25 cellular contexts compared by ENCODE assay signal in the genomic region with DNA sequence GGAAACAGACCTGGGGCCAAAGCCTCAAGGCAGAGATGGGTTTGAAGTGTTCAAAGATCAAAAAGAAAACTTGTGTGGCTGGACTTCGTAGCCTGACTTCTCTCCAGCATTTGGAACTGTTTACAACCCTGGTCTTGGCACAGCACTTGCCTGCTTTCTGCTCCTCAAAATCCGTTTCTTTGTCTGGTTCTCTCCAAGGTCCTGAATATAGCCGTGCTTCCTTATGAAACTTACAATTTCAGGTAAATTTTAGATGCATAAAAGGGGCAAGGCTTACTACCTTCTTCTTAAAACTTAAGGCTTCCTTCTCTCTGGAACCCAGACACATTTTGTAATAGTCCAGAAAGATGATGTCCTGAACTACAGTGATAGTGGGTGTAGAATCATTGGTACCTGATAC. TPM values are rescaled to one million over a fixed set of nuclear protein-coding genes. Genes with fewer than 3 reads are reported as not detected.
A peak's percentile ranks its signal among the peaks of the same experiment; 100 is the strongest.
DNase-seq lines count a peak whose midpoint lies in the region; ATAC-seq, FAIRE-seq and TF ChIP-seq lines count a peak whose summit lies in the region.
"Had no signal": no experiment of that assay in that cellular context is flagged by ENCODE, and none has a peak within 500 bp of the region (broad histone marks: within the 10 kb centered on the region; RNA-seq: fewer than 3 reads in every experiment).

No MANE protein-coding gene starts in this region.

- no peak for FAIRE-seq in K562 (lab: Jason Lieb, UNC)
- FAIRE-seq: GM12891, GM18507 had no signal

- TF ChIP-seq CTCF in GM23338 (conservative IDR thresholded peaks at IDR 0.05; ENCODE audit: low read depth in 2 of 2) = no peak
- TF ChIP-seq CTCF in K562 (IDR thresholded peaks at IDR 0.05 in 2 of 3, conservative IDR thresholded peaks at IDR 0.05 in 1 of 3; ENCODE audit: insufficient read depth in 2 of 3, low read depth in 1 of 3, low read length in 3 of 3) = no peak
- TF ChIP-seq CTCF in neural progenitor cell (IDR thresholded peaks at IDR 0.05) = no peak

- POLR2A ChIA-PET in K562 (lab: Yijun Ruan, JAX) = no interaction called here
- POLR2A ChIA-PET in CD8-positive, alpha-beta memory T cell (lab: Charles Lee) = no interaction called here

- H3K4me3 ChIP-seq in GM23338 (no peak overlapping the region), K562 (no peak overlapping the region), neural progenitor cell (no peak overlapping the region)
- no peak overlapping the region for H3K4me3 ChIP-seq in CD8-positive, alpha-beta memory T cell (ENCODE audit: low read length)
- H3K4me3 ChIP-seq: BLaER1 treated with 17β-estradiol and CSF1 and Interleukin-3, amounts not matched to agents 10 nM and 100 nM; GM23248; MG63; Peyer's patch; SJSA1 had no signal

- in situ Hi-C loops in K562 (cut with MboI) = loop anchor here (25.0 kb wide), 1 partner anchor 1494 kb away; no protein-coding TSS in a partner anchor

- peaks cover 5% of the 10 kb centered on the region; the same call in 1 of the 2 replicates for H3K9me2 ChIP-seq in GM23338 (ENCODE audit: insufficient read depth)

- no peaks in the 10 kb centered on the region for H3K9me1 ChIP-seq in K562 (ENCODE audit: control insufficient read depth, insufficient read depth, low read length)

- intact Hi-C loops in K562 (cut with micrococcal nuclease) = no loop called here

- CTCF ChIA-PET in K562 (lab: Yijun Ruan, JAX; ENCODE audit: low intra/inter-chr PET ratio) = no interaction called here
- CTCF ChIA-PET in CD8-positive, alpha-beta memory T cell (lab: Charles Lee) = no interaction called here

- no peak for TF ChIP-seq POLR2A in K562 (conservative IDR thresholded peaks at IDR 0.05)

- H3K4me1 ChIP-seq in GM23338 (ENCODE audit: insufficient read depth) (no peaks in the 10 kb centered on the region), K562 (replicated peaks in 1 of 2; ENCODE audit: control insufficient read depth in 2 of 2, insufficient read depth in 2 of 2, low read length in 2 of 2) (no peaks in the 10 kb centered on the region; a peak in 1 of 5 replicates), neural progenitor cell (no peaks in the 10 kb centered on the region)
- H3K4me1 ChIP-seq in CD8-positive, alpha-beta memory T cell (ENCODE audit: insufficient read depth, low read length) = no peaks in the 10 kb centered on the region
- H3K4me1 ChIP-seq: Peyer's patch, SJSA1 had no signal

- H3K4me3 Mint-ChIP-seq in GM23338 (no peak overlapping the region), neural progenitor cell (no peak overlapping the region)
- no peak overlapping the region for H3K4me3 Mint-ChIP-seq in CD8-positive, alpha-beta memory T cell
- H3K4me3 Mint-ChIP-seq: CD4-positive, alpha-beta memory T cell; IgD-negative memory B cell had no signal

- no peak for TF ChIP-seq RAD21 in K562 (CRISPR knock-in tag; conservative IDR thresholded peaks at IDR 0.05 in 1 of 2, IDR thresholded peaks at IDR 0.05 in 1 of 2)

- H3K27ac Mint-ChIP-seq in GM23338 (no peak overlapping the region), neural progenitor cell (no peak overlapping the region)
- H3K27ac Mint-ChIP-seq in CD8-positive, alpha-beta memory T cell = no peak overlapping the region
- H3K27ac Mint-ChIP-seq: CD4-positive, alpha-beta memory T cell; IgD-negative memory B cell had no signal

- DNase-seq in GM23338 (ENCODE audit: low spot score) (peak; percentile 34), NCI-H226 (peak; percentile 16), K562 (ENCODE audit: extremely low read depth in 1 of 4, low spot score in 3 of 4) (no peak), neural progenitor cell (ENCODE audit: low spot score) (peak; percentile 18), NCI-H524 (lab: John Stamatoyannopoulos, UW) (no peak)
- DNase-seq in CD8-positive, alpha-beta memory T cell = no peak
- DNase-seq: CD4-positive, alpha-beta memory T cell; DND-41; GM23248; HCEC 1CT; Kasumi-1; MG63; NCI-H1048; NCI-H1436 treated with DMSO at 0.1 percent for 48 hours; NCI-H1930; NCI-H510A; NCI-H748 treated with DMSO at 0.1 percent for 48 hours; NK-92 treated with Interleukin-12 subunit alpha and Interleukin-12 subunit beta, amount 100 ng/mL, for 24 hours; Peyer's patch had no signal

- no peaks in the 10 kb centered on the region for H3K9me3 Mint-ChIP-seq in GM23338
- no peaks in the 10 kb centered on the region for H3K9me3 Mint-ChIP-seq in neural progenitor cell
- H3K9me3 Mint-ChIP-seq in CD8-positive, alpha-beta memory T cell = no peaks in the 10 kb centered on the region

- H3K27ac ChIP-seq in GM23338 (ENCODE audit: low read depth) (no peak overlapping the region), K562 (ENCODE audit: extremely low read depth, low read depth, low read length) (no peak overlapping the region), neural progenitor cell (no peak overlapping the region)
- no peak overlapping the region for H3K27ac ChIP-seq in CD8-positive, alpha-beta memory T cell (ENCODE audit: low read depth, low read length)
- H3K27ac ChIP-seq: BLaER1 treated with 17β-estradiol and CSF1 and Interleukin-3, amounts not matched to agents 10 nM and 100 nM; GM23248; Peyer's patch; SJSA1 had no signal

- no peak for TF ChIP-seq EP300 in K562 (IDR thresholded peaks at IDR 0.05; ENCODE audit: low read length)

- H3K9ac ChIP-seq in K562 (ENCODE audit: insufficient read depth in 1 of 2, low read depth in 2 of 2, low read length in 2 of 2) (no peak overlapping the region), neural progenitor cell (no peak overlapping the region)
- H3K9ac ChIP-seq: BLaER1 treated with 17β-estradiol and CSF1 and Interleukin-3, amounts not matched to agents 10 nM and 100 nM; GM23248 had no signal

- H3K79me2 ChIP-seq in GM23338 (replicated peaks; ENCODE audit: insufficient read depth) (no peaks in the 10 kb centered on the region), K562 (ENCODE audit: control insufficient read depth, insufficient read depth, low read length) (no peaks in the 10 kb centered on the region), neural progenitor cell (ENCODE audit: low read depth) (no peaks in the 10 kb centered on the region)

- BruUV-seq in K562 (replicated peaks; lab: Mats Ljungman, UMichigan) = no TSS peak

- H4K20me1 ChIP-seq in GM23338 (replicated peaks; ENCODE audit: insufficient read depth) = no peaks in the 10 kb centered on the region
- H4K20me1 ChIP-seq in K562 (replicated peaks; ENCODE audit: control insufficient read depth, insufficient read depth, low read length) = no peaks in the 10 kb centered on the region
- no peaks in the 10 kb centered on the region for H4K20me1 ChIP-seq in neural progenitor cell (ENCODE audit: low read depth)
- H4K20me1 ChIP-seq: BLaER1 treated with 17β-estradiol and CSF1 and Interleukin-3, amounts not matched to agents 10 nM and 100 nM had no signal

- H2AFZ ChIP-seq in GM23338 (no peak overlapping the region), K562 (ENCODE audit: low read depth, low read length) (no peak overlapping the region), neural progenitor cell (replicated peaks) (no peak overlapping the region)
- H2AFZ ChIP-seq: GM23248 had no signal

- ATAC-seq in GM23338 (no peak), K562 (no peak), HG03025 (IDR thresholded peaks at IDR 0.05; ENCODE audit: low FRiP score, unreplicated experiment) (no peak)

- H3K27me3 ChIP-seq in GM23338 (ENCODE audit: insufficient read depth) = no peaks in the 10 kb centered on the region
- H3K27me3 ChIP-seq in K562 (ENCODE audit: control insufficient read depth in 2 of 2, insufficient read depth in 2 of 2, low read length in 2 of 2) = no peaks in the 10 kb centered on the region
- H3K27me3 ChIP-seq in neural progenitor cell = no peaks in the 10 kb centered on the region
- no peaks in the 10 kb centered on the region for H3K27me3 ChIP-seq in CD8-positive, alpha-beta memory T cell (ENCODE audit: insufficient read depth, low read length, poor library complexity, severe bottlenecking)
- H3K27me3 ChIP-seq: BLaER1 treated with 17β-estradiol and CSF1 and Interleukin-3, amounts not matched to agents 10 nM and 100 nM; MG63; Peyer's patch; SJSA1 had no signal

- H3K27me3 Mint-ChIP-seq in GM23338 (ENCODE audit: insufficient read depth, low read depth, poor library complexity) = peaks cover 2% of the 10 kb centered on the region
- H3K27me3 Mint-ChIP-seq in neural progenitor cell (ENCODE audit: insufficient read depth, low read depth) = peaks cover 2% of the 10 kb centered on the region
- peaks cover 1 to 4% of the 10 kb centered on the region in 2 donors for H3K27me3 Mint-ChIP-seq in CD8-positive, alpha-beta memory T cell

- H3K4me1 Mint-ChIP-seq in GM23338 (peaks cover 4% of the 10 kb centered on the region; the same call in 2 of the 3 replicates), neural progenitor cell (no peaks in the 10 kb centered on the region)
- no peaks in the 10 kb centered on the region for H3K4me1 Mint-ChIP-seq in CD8-positive, alpha-beta memory T cell
- H3K4me1 Mint-ChIP-seq: CD4-positive, alpha-beta memory T cell; IgD-negative memory B cell had no signal

- H3F3A ChIP-seq in GM23338 (replicated peaks; ENCODE audit: low read depth) = no peaks in the 10 kb centered on the region
- H3F3A ChIP-seq in neural progenitor cell (ENCODE audit: low read depth) = no peaks in the 10 kb centered on the region

- H3K9me3 ChIP-seq in K562 (replicated peaks; ENCODE audit: control insufficient read depth, insufficient read depth, low read depth, low read length) (no peaks in the 10 kb centered on the region), neural progenitor cell (ENCODE audit: low read depth) (no peaks in the 10 kb centered on the region)
- H3K9me3 ChIP-seq in CD8-positive, alpha-beta memory T cell (ENCODE audit: low read length) = no peaks in the 10 kb centered on the region
- H3K9me3 ChIP-seq: BLaER1 treated with 17β-estradiol and CSF1 and Interleukin-3, amounts not matched to agents 10 nM and 100 nM; MG63; Peyer's patch; SJSA1 had no signal

- H3K36me3 Mint-ChIP-seq in GM23338 (ENCODE audit: low read depth) = no peaks in the 10 kb centered on the region
- H3K36me3 Mint-ChIP-seq in neural progenitor cell = no peaks in the 10 kb centered on the region
- no peaks in the 10 kb centered on the region for H3K36me3 Mint-ChIP-seq in CD8-positive, alpha-beta memory T cell
- H3K36me3 Mint-ChIP-seq: CD4-positive, alpha-beta memory T cell had no signal

- H3K4me2 ChIP-seq in GM23338 = no peak overlapping the region
- no peak overlapping the region for H3K4me2 ChIP-seq in K562 (ENCODE audit: insufficient read depth, low read length)
- no peak overlapping the region for H3K4me2 ChIP-seq in neural progenitor cell
- H3K4me2 ChIP-seq: BLaER1 treated with 17β-estradiol and CSF1 and Interleukin-3, amounts not matched to agents 10 nM and 100 nM had no signal

- 2% methylated on average over 3 of the region's 3 CpGs for WGBS in K562 (ENCODE audit: insufficient coverage, low coverage, missing lambda C conversion rate)

- H3K36me3 ChIP-seq in GM23338 (ENCODE audit: insufficient read depth) (no peaks in the 10 kb centered on the region), K562 (ENCODE audit: control insufficient read depth, insufficient read depth, low read length) (no peaks in the 10 kb centered on the region), neural progenitor cell (no peaks in the 10 kb centered on the region)
- H3K36me3 ChIP-seq in CD8-positive, alpha-beta memory T cell (ENCODE audit: insufficient read depth, low read length) = no peaks in the 10 kb centered on the region
- H3K36me3 ChIP-seq: BLaER1 treated with 17β-estradiol and CSF1 and Interleukin-3, amounts not matched to agents 10 nM and 100 nM; MG63; Peyer's patch; SJSA1 had no signal

RNA-seq across cellular contexts. Expression of a gene that starts 26.3 kb away (rescaled TPM):
- 4.6 and 5.8 TPM in 2 replicates for total RNA-seq in GM23338 (2014; rRNA removed; shearing (Covaris generic))
- polyA plus RNA-seq in GM23338 (2016; fragmentation: Nextera tagmentation; extraction: Ambion mirVana) (0.73 and 1.6 TPM in 2 replicates), K562 (2011; rRNA removed) (0.23 and 0.25 TPM in 2 replicates), K562 (2014; fragmentation: Illumina TruSeq; extraction: Trizol) (0.17 and 0.25 TPM in 2 replicates), K562 (2014; fragmentation: Nextera tagmentation; extraction: Ambion mirVana) (under 1 TPM in 1 of 2 experiments, not detected in 1; 0.04 TPM), K562 (2014; rRNA removed) (0.33 and 0.86 TPM in 2 replicates)
- total RNA-seq in K562 (2011; cell fraction: chromatin; rRNA removed; ENCODE audit: low replicate concordance) = 0.39 and 0.55 TPM in 2 replicates
- total RNA-seq in K562 (2011; cell fraction: nucleolus; rRNA removed) = 0.66 and 0.67 TPM in 2 replicates
- total RNA-seq in K562 (2011; cell fraction: nucleoplasm; rRNA removed) = 0.22 and 0.31 TPM in 2 replicates
- total RNA-seq in K562 (2014; rRNA removed) (0.41 and 0.45 TPM in 2 replicates), K562 (2014; rRNA removed; fragmentation: Illumina TruSeq; extraction: Trizol) (0.13 and 0.22 TPM in 2 replicates), K562 (2015; rRNA removed; fragmentation: Illumina TruSeq; extraction: Trizol) (0.23 and 0.43 TPM in 2 replicates), K562 (2021) (0.35 and 0.36 TPM in 2 replicates), neural progenitor cell (ENCODE audit: low replicate concordance) (0.43 TPM in 1 of 2 replicates, not detected in the other)
- polyA plus RNA-seq in K562 (2011; cell fraction: cytosol; rRNA removed) = 0.10 and 0.48 TPM in 2 replicates
- polyA plus RNA-seq in K562 (2011; cell fraction: nucleus; rRNA removed) = 0.29 and 0.31 TPM in 2 replicates
- 0.15 and 0.35 TPM in 2 replicates for polyA plus RNA-seq in K562 (2012)
- polyA minus RNA-seq in K562 (2011; rRNA and poly(A)+ RNA removed) = 0.33 and 0.35 TPM in 2 replicates
- not detected in 2 replicates for polyA minus RNA-seq in K562 (2011; cell fraction: cytosol; rRNA and poly(A)+ RNA removed)
- 0.67 TPM in 2 replicates for polyA minus RNA-seq in K562 (2011; cell fraction: nucleus; rRNA and poly(A)+ RNA removed)
- total RNA-seq in CD8-positive, alpha-beta memory T cell = under 1 TPM; 0.22 to 0.26 TPM
- not detected for polyA plus RNA-seq in CD8-positive, alpha-beta memory T cell

Comparison
In these comparisons a context has a peak if more than half of its experiments do, and no peak if none do; other contexts are left out.
1. DNase-seq: peak in GM23338 (single experiment), NCI-H226 (single experiment) and neural progenitor cell (single experiment); none in K562 (0 of 4), CD8-positive, alpha-beta memory T cell (0 of 5) and NCI-H524 (0 of 2).